16 cellular contexts compared by ENCODE assay signal in genomic region chr3:155494332-155494731, GRCh38.
DNase-seq lines count a peak whose midpoint lies in the region; ATAC-seq and TF ChIP-seq lines count a peak whose summit lies in the region.
"Had no signal": no experiment of that assay in that cellular context is flagged by ENCODE, and none has a peak within 500 bp of the region (broad histone marks: within the 10 kb centered on the region; RNA-seq: fewer than 3 reads in every experiment).

No MANE protein-coding gene starts in this region.

- no peaks in the 10 kb centered on the region for H3K4me1 ChIP-seq in smooth muscle cell (ENCODE audit: low read depth)
- H3K4me1 ChIP-seq: stomach had no signal

- H3K4me3 Mint-ChIP-seq in activated B cell treated with CpG ODN at 0.5 μM for 24 hours, result peak overlapping the region; percentile 58
- H3K4me3 Mint-ChIP-seq: activated CD8-positive, alpha-beta memory T cell treated with anti-CD3 and anti-CD28 coated beads, Interleukin-2, amount 10 ng/mL, durations not matched to agents 7 days and 5 days; activated naive CD4-positive, alpha-beta T cell treated with anti-CD3 and anti-CD28 coated beads, Interleukin-2, amount 50 U/mL, for 24 hours had no signal

- CTCF ChIA-PET in activated B cell treated with CpG ODN at 0.5 μM for 24 hours (lab: Charles Lee), result no interaction called here

- H2AFZ ChIP-seq in smooth muscle cell (ENCODE audit: low read depth), result no peak overlapping the region

- no peak overlapping the region for H3K9ac ChIP-seq in smooth muscle cell (ENCODE audit: low read depth)

- POLR2A ChIA-PET in activated B cell treated with CpG ODN at 0.5 μM for 24 hours (lab: Charles Lee), result no interaction called here

- no peak overlapping the region for H3K4me2 ChIP-seq in smooth muscle cell

- peak overlapping the region; percentile 32 for H3K27ac Mint-ChIP-seq in activated B cell treated with CpG ODN at 0.5 μM for 24 hours
- H3K27ac Mint-ChIP-seq: activated CD8-positive, alpha-beta memory T cell treated with anti-CD3 and anti-CD28 coated beads, Interleukin-2, amount 10 ng/mL, durations not matched to agents 7 days and 5 days; activated naive CD4-positive, alpha-beta T cell treated with anti-CD3 and anti-CD28 coated beads, Interleukin-2, amount 50 U/mL, for 24 hours had no signal

- TF ChIP-seq CTCF in activated B cell treated with CpG ODN at 0.5 μM for 24 hours (IDR thresholded peaks at IDR 0.05) (no peak), smooth muscle cell (IDR thresholded peaks at IDR 0.05; ENCODE audit: borderline replicate concordance, insufficient read depth, poor library complexity, severe bottlenecking) (no peak)

- intact Hi-C loops in activated B cell treated with CpG ODN at 0.5 μM for 24 hours (cut with micrococcal nuclease), result no loop called here

- H4K20me1 ChIP-seq in smooth muscle cell (ENCODE audit: low read depth), result no peaks in the 10 kb centered on the region

- H3F3A ChIP-seq in smooth muscle cell (ENCODE audit: low read depth), result no peaks in the 10 kb centered on the region

- ATAC-seq in GM18511 (IDR thresholded peaks at IDR 0.05; ENCODE audit: unreplicated experiment), result peak; percentile 73
- ATAC-seq in GM21526 (IDR thresholded peaks at IDR 0.05; ENCODE audit: low FRiP score, unreplicated experiment), result peak; percentile 77
- peak; percentile 44 for ATAC-seq in HG03520 (IDR thresholded peaks at IDR 0.05; ENCODE audit: unreplicated experiment)
- peak; percentile 63 for ATAC-seq in activated B cell treated with CpG ODN at 0.5 μM for 24 hours (ENCODE audit: low read depth)
- ATAC-seq in SK-N-SH treated with all-trans-retinoic acid at 6 μM for 48 hours, result no peak
- ATAC-seq: activated CD8-positive, alpha-beta memory T cell treated with anti-CD3 and anti-CD28 coated beads, Interleukin-2, amount 10 ng/mL, durations not matched to agents 7 days and 5 days had no signal

- no peak overlapping the region for H3K27ac ChIP-seq in smooth muscle cell (ENCODE audit: low read depth)
- H3K27ac ChIP-seq: C4-2B, skin epidermis, stomach had no signal

- H3K36me3 ChIP-seq in smooth muscle cell (ENCODE audit: low read depth), result no peaks in the 10 kb centered on the region

- no peaks in the 10 kb centered on the region for H3K79me2 ChIP-seq in smooth muscle cell (ENCODE audit: low read depth)

- no peaks in the 10 kb centered on the region for H3K27me3 ChIP-seq in smooth muscle cell (ENCODE audit: low read depth)
- H3K27me3 ChIP-seq: stomach had no signal

- no peak overlapping the region for H3K4me3 ChIP-seq in smooth muscle cell
- H3K4me3 ChIP-seq: skin epidermis, stomach had no signal

- peaks cover 21% of the 10 kb centered on the region for H3K4me1 Mint-ChIP-seq in activated B cell treated with CpG ODN at 0.5 μM for 24 hours
- H3K4me1 Mint-ChIP-seq: activated naive CD4-positive, alpha-beta T cell treated with anti-CD3 and anti-CD28 coated beads, Interleukin-2, amount 50 U/mL, for 24 hours had no signal

- H3K36me3 Mint-ChIP-seq in activated B cell treated with CpG ODN at 0.5 μM for 24 hours (ENCODE audit: low read depth), result no peaks in the 10 kb centered on the region
- H3K36me3 Mint-ChIP-seq: activated CD8-positive, alpha-beta memory T cell treated with anti-CD3 and anti-CD28 coated beads, Interleukin-2, amount 10 ng/mL, durations not matched to agents 7 days and 5 days; activated naive CD4-positive, alpha-beta T cell treated with anti-CD3 and anti-CD28 coated beads, Interleukin-2, amount 50 U/mL, for 24 hours had no signal

- H3K9me3 ChIP-seq in smooth muscle cell (replicated peaks; ENCODE audit: low read depth), result no peaks in the 10 kb centered on the region
- H3K9me3 ChIP-seq: stomach had no signal

- DNase-seq in activated B cell treated with CpG ODN at 0.5 μM for 24 hours (no peak), NCI-H1417 treated with DMSO at 0.1 percent for 48 hours (lab: John Stamatoyannopoulos, UW) (no peak), DMS153 treated with DMSO at 0.1 percent for 48 hours (lab: John Stamatoyannopoulos, UW; ENCODE audit: unreplicated experiment) (no peak), smooth muscle cell (lab: John Stamatoyannopoulos, UW; ENCODE audit: unreplicated experiment) (no peak)
- DNase-seq: activated CD8-positive, alpha-beta memory T cell treated with anti-CD3 and anti-CD28 coated beads, Interleukin-2, amount 10 ng/mL, durations not matched to agents 7 days and 5 days; GF-D8; NCI-H2081; nucleus accumbens; stomach had no signal

- 92% methylated on average over 5 of the region's 5 CpGs for WGBS in smooth muscle cell (ENCODE audit: low lambda C conversion rate)

- H3K27me3 Mint-ChIP-seq in activated B cell treated with CpG ODN at 0.5 μM for 24 hours, result no peaks in the 10 kb centered on the region
- H3K27me3 Mint-ChIP-seq: activated CD8-positive, alpha-beta memory T cell treated with anti-CD3 and anti-CD28 coated beads, Interleukin-2, amount 10 ng/mL, durations not matched to agents 7 days and 5 days; activated naive CD4-positive, alpha-beta T cell treated with anti-CD3 and anti-CD28 coated beads, Interleukin-2, amount 50 U/mL, for 24 hours had no signal

- no peaks in the 10 kb centered on the region for H3K9me3 Mint-ChIP-seq in activated B cell treated with CpG ODN at 0.5 μM for 24 hours
- H3K9me3 Mint-ChIP-seq: activated naive CD4-positive, alpha-beta T cell treated with anti-CD3 and anti-CD28 coated beads, Interleukin-2, amount 50 U/mL, for 24 hours had no signal

TF ChIP-seq in SK-N-SH treated with all-trans-retinoic acid at 6 μM for 48 hours, 23 proteins besides CTCF, POLR2A, EP300 and RAD21:
- TF ChIP-seq TOX (CRISPR knock-in tag; IDR thresholded peaks at IDR 0.05; ENCODE audit: borderline replicate concordance) (no peak), OSR1 (CRISPR knock-in tag; IDR thresholded peaks at IDR 0.05) (no peak), TSHZ2 (CRISPR knock-in tag; IDR thresholded peaks at IDR 0.05) (no peak)
